In the genomic region with DNA sequence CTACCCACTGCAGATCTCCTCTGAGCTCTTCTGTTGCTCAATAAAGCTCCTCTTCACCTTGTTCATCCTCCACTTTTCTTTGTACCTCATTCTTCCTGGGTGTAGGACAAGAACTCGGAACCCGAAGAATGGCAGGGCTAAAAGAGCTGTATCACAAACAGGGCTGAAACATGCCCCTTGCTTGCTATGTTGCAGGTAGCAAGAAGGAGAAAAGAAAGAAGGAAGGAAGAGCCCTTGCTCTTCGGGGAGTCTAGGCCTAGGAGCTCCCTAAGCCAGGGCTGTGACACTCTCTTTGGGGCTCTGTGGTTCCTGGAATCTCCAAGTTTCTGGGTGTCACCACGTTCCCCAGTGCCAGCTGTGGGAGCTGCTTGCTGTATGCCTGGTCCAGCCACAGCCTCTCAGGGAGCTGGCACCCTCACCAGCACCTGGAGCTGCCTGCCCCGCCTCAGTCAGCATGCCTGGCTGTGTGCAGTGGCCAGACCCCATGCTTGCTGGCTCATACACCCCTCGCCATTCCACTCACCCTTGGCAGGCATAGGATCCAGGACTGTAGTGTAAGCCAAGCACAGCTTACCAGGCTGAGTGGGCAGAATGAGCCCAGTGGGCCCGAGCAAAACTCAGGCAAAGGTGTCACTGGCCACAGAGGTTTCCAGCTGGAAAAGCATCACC, we compare ENCODE assay signal across 28 cellular contexts.
"Had no signal": no experiment of that assay in that cellular context is flagged by ENCODE, and none has a peak within 500 bp of the region (broad histone marks: within the 10 kb centered on the region; RNA-seq: fewer than 3 reads in every experiment).

No MANE protein-coding gene starts in this region.

- H3K36me3 Mint-ChIP-seq: activated CD8-positive, alpha-beta memory T cell treated with anti-CD3 and anti-CD28 coated beads, Interleukin-2, amount 10 ng/mL, durations not matched to agents 7 days and 5 days; activated naive CD8-positive, alpha-beta T cell; brain; mesothelial cell of epicardium had no signal

- H3K4me1 Mint-ChIP-seq: activated CD4-positive, alpha-beta T cell treated with anti-CD3 and anti-CD28 coated beads for 36 hours; activated CD8-positive, alpha-beta memory T cell treated with anti-CD3 and anti-CD28 coated beads, Interleukin-2, amount 10 ng/mL, durations not matched to agents 7 days and 5 days; brain; mesothelial cell of epicardium; naive thymus-derived CD8-positive, alpha-beta T cell; neural crest cell had no signal

- H3K27me3 Mint-ChIP-seq: activated CD4-positive, alpha-beta T cell treated with anti-CD3 and anti-CD28 coated beads for 36 hours had no signal

- H3K27ac Mint-ChIP-seq: activated CD4-positive, alpha-beta T cell treated with anti-CD3 and anti-CD28 coated beads for 36 hours; activated CD8-positive, alpha-beta memory T cell treated with anti-CD3 and anti-CD28 coated beads, Interleukin-2, amount 10 ng/mL, durations not matched to agents 7 days and 5 days; activated CD8-positive, alpha-beta T cell treated with anti-CD3 and anti-CD28 coated beads, Interleukin-2, amount 10 ng/mL, durations not matched to agents 7 days and 5 days; activated naive CD8-positive, alpha-beta T cell; activated T-helper 2 cell treated with anti-CD3 and anti-CD28 coated beads, Interferon-gamma antibody, Interleukin-2, Interleukin-4, amounts not matched to agents 10 μg/mL and 5 μg/mL and 100 μg/mL, durations not matched to agents 14 hours and 24 hours and 36 hours; brain; mesothelial cell of epicardium; naive thymus-derived CD8-positive, alpha-beta T cell; T-helper 2 cell treated with Interferon-gamma antibody and Interleukin-4, amounts not matched to agents 5 μg/mL and 100 μg/mL, for 36 hours had no signal

- H3K27me3 ChIP-seq: ascending aorta, cardiac muscle cell, upper lobe of left lung had no signal

- ATAC-seq: activated CD4-positive, alpha-beta T cell treated with anti-CD3 and anti-CD28 coated beads for 36 hours; activated CD8-positive, alpha-beta memory T cell treated with anti-CD3 and anti-CD28 coated beads, Interleukin-2, amount 10 ng/mL, durations not matched to agents 7 days and 5 days; activated CD8-positive, alpha-beta T cell treated with anti-CD3 and anti-CD28 coated beads, Interleukin-2, amount 10 ng/mL, durations not matched to agents 7 days and 5 days; naive thymus-derived CD8-positive, alpha-beta T cell; psoas muscle had no signal

- H3K27ac ChIP-seq: ascending aorta, cardiac muscle cell, parathyroid adenoma, psoas muscle, upper lobe of left lung had no signal

- DNase-seq: activated CD4-positive, alpha-beta T cell treated with anti-CD3 and anti-CD28 coated beads for 36 hours; activated CD4-positive, CD25-positive, alpha-beta regulatory T cell; activated CD8-positive, alpha-beta memory T cell treated with anti-CD3 and anti-CD28 coated beads, Interleukin-2, amount 10 ng/mL, durations not matched to agents 7 days and 5 days; activated CD8-positive, alpha-beta T cell treated with anti-CD3 and anti-CD28 coated beads, Interleukin-2, amount 10 ng/mL, durations not matched to agents 7 days and 5 days; activated naive CD4-positive, alpha-beta T cell; activated T-cell treated with anti-CD3 and anti-CD28 coated beads, Interleukin-2, amount 50 U/mL, for 48 hours; cortex of kidney; foreskin fibroblast; head of caudate nucleus; mammary epithelial cell; naive thymus-derived CD8-positive, alpha-beta T cell; occipital lobe; psoas muscle; stimulated activated CD4-positive, alpha-beta T cell treated with anti-CD3 and anti-CD28 coated beads, Interleukin-15, amount 100 ng/mL, for 24 hours; stimulated activated CD4-positive, alpha-beta T cell treated with anti-CD3 and anti-CD28 coated beads, Interleukin-2, amount 100 ng/mL, for 24 hours; stimulated activated naive CD4-positive, alpha-beta T cell treated with Interleukin-2 at 50 U/mL for 16 hours; T-helper 1 cell had no signal

- H3K4me1 ChIP-seq: ascending aorta, parathyroid adenoma, psoas muscle, upper lobe of left lung had no signal

- H3K4me3 ChIP-seq: ascending aorta, cardiac muscle cell, psoas muscle, upper lobe of left lung had no signal

- H3K4me3 Mint-ChIP-seq: activated CD4-positive, alpha-beta T cell treated with anti-CD3 and anti-CD28 coated beads for 36 hours; activated CD8-positive, alpha-beta memory T cell treated with anti-CD3 and anti-CD28 coated beads, Interleukin-2, amount 10 ng/mL, durations not matched to agents 7 days and 5 days; activated CD8-positive, alpha-beta T cell treated with anti-CD3 and anti-CD28 coated beads, Interleukin-2, amount 10 ng/mL, durations not matched to agents 7 days and 5 days; activated naive CD8-positive, alpha-beta T cell; brain; mesothelial cell of epicardium; naive thymus-derived CD8-positive, alpha-beta T cell; neural crest cell; T-helper 2 cell treated with Interferon-gamma antibody and Interleukin-4, amounts not matched to agents 5 μg/mL and 100 μg/mL, for 36 hours had no signal

- H3K9me3 Mint-ChIP-seq: activated T-helper 2 cell treated with anti-CD3 and anti-CD28 coated beads, Interferon-gamma antibody, Interleukin-2, Interleukin-4, amounts not matched to agents 10 μg/mL and 5 μg/mL and 100 μg/mL, durations not matched to agents 14 hours and 24 hours and 36 hours; neural crest cell; T-helper 2 cell treated with Interferon-gamma antibody and Interleukin-4, amounts not matched to agents 5 μg/mL and 100 μg/mL, for 36 hours had no signal

- FAIRE-seq: endothelial cell of umbilical vein had no signal

- H3K36me3 ChIP-seq: ascending aorta, cardiac muscle cell, upper lobe of left lung had no signal

- H3K9me3 ChIP-seq: psoas muscle, upper lobe of left lung had no signal
